ENCODE assay signal across 8 cellular contexts in the genomic region with DNA sequence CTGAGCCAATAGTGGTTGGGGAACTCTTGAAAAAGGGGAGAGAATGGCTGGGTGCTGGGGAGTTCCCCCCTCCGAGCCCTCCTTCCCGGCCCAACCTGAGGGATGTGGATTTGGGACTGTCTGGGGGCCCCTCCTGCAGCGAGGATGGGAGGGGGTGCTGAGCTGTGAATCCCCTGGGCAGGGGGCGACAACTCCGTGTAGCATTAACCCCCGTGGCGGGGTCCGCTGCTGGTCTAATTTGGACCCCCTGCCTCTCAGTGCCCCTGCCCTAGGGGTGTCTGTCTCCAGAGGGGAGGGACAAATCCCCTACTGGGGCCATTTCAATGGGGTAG. TPM values are rescaled to one million over a fixed set of nuclear protein-coding genes. Genes with fewer than 3 reads are reported as not detected.
DNase-seq lines count a peak whose midpoint lies in the region; ATAC-seq and TF ChIP-seq lines count a peak whose summit lies in the region.

No MANE protein-coding gene starts in this region.

- peak overlapping the region; percentile 83 for H3K27ac Mint-ChIP-seq in activated T-cell treated with anti-CD3 and anti-CD28 coated beads, Interleukin-2, amount 50 U/mL, for 72 hours
- H3K27ac Mint-ChIP-seq in activated naive CD8-positive, alpha-beta T cell treated with anti-CD3 and anti-CD28 coated beads for 36 hours: peak overlapping the region; percentile 62

- peaks cover 56% of the 10 kb centered on the region for H3K4me1 Mint-ChIP-seq in activated T-cell treated with anti-CD3 and anti-CD28 coated beads, Interleukin-2, amount 50 U/mL, for 72 hours (ENCODE audit: low read depth)
- H3K4me1 Mint-ChIP-seq in activated naive CD8-positive, alpha-beta T cell treated with anti-CD3 and anti-CD28 coated beads for 36 hours: peaks cover 46% of the 10 kb centered on the region

- no peak overlapping the region for H2AK5ac ChIP-seq in mesenchymal stem cell (ENCODE audit: low read length, severe bottlenecking)

- H3K9ac ChIP-seq in mesenchymal stem cell (ENCODE audit: low read length): peak overlapping the region; percentile 81

- no peak for TF ChIP-seq CTCF in thyroid gland (IDR thresholded peaks at IDR 0.05)

- H3K36me3 ChIP-seq in mesenchymal stem cell (ENCODE audit: control insufficient read depth in 1 of 2, insufficient read depth in 2 of 2, low read depth in 1 of 2, low read length in 2 of 2) (peaks cover 43 to 63% of the 10 kb centered on the region in 2 experiments), thyroid gland (peaks cover 40 to 53% of the 10 kb centered on the region in 2 donors)

- H2BK5ac ChIP-seq in mesenchymal stem cell (ENCODE audit: low read depth, low read length, poor library complexity, severe bottlenecking): no peak overlapping the region

- no peak overlapping the region for H2AFZ ChIP-seq in mesenchymal stem cell (ENCODE audit: low read depth, low read length)

- H3K4ac ChIP-seq in mesenchymal stem cell (ENCODE audit: low read depth in 1 of 2, low read length in 2 of 2): no peak overlapping the region

- H3K14ac ChIP-seq in mesenchymal stem cell (ENCODE audit: low read length in 2 of 2): no peak overlapping the region

- H3K4me1 ChIP-seq in mesenchymal stem cell (ENCODE audit: control insufficient read depth, insufficient read depth, low read depth, low read length): peaks cover 86% of the 10 kb centered on the region
- H3K4me1 ChIP-seq in thyroid gland: peaks cover 38 to 85% of the 10 kb centered on the region in 2 donors

- H2BK120ac ChIP-seq in mesenchymal stem cell (ENCODE audit: low read depth, low read length): peak overlapping the region; percentile 52

- peak overlapping the region; percentile 93 to 95 for H3K4me3 Mint-ChIP-seq in activated T-cell treated with anti-CD3 and anti-CD28 coated beads, Interleukin-2, amount 50 U/mL, for 72 hours
- peak overlapping the region; percentile 34 for H3K4me3 Mint-ChIP-seq in activated naive CD8-positive, alpha-beta T cell treated with anti-CD3 and anti-CD28 coated beads for 36 hours

- H3K9me3 ChIP-seq in mesenchymal stem cell (ENCODE audit: control insufficient read depth, low read length) (no peaks in the 10 kb centered on the region), thyroid gland (no peaks in the 10 kb centered on the region)

- no peak overlapping the region for H3K18ac ChIP-seq in mesenchymal stem cell (ENCODE audit: low read depth in 1 of 2, low read length in 2 of 2)

- H3K4me2 ChIP-seq in mesenchymal stem cell (ENCODE audit: low read length, poor library complexity, severe bottlenecking): no peak overlapping the region

- H2BK12ac ChIP-seq in mesenchymal stem cell (ENCODE audit: low read length in 2 of 2): no peak overlapping the region

- H3K23ac ChIP-seq in mesenchymal stem cell (ENCODE audit: low read length in 2 of 2): peak overlapping the region in 1 of 2 experiments; percentile 19

- H3K27me3 Mint-ChIP-seq in activated T-cell treated with anti-CD3 and anti-CD28 coated beads, Interleukin-2, amount 50 U/mL, for 72 hours (ENCODE audit: low read depth): no peaks in the 10 kb centered on the region
- no peaks in the 10 kb centered on the region for H3K27me3 Mint-ChIP-seq in activated naive CD8-positive, alpha-beta T cell treated with anti-CD3 and anti-CD28 coated beads for 36 hours

- H3K9me3 Mint-ChIP-seq in activated T-cell treated with anti-CD3 and anti-CD28 coated beads, Interleukin-2, amount 50 U/mL, for 72 hours: no peaks in the 10 kb centered on the region
- no peaks in the 10 kb centered on the region for H3K9me3 Mint-ChIP-seq in activated naive CD8-positive, alpha-beta T cell treated with anti-CD3 and anti-CD28 coated beads for 36 hours

- TF ChIP-seq POLR2A in thyroid gland (IDR thresholded peaks at IDR 0.05): no peak

- 77% methylated on average over 5 of the region's 8 CpGs for WGBS in mesenchymal stem cell
- WGBS in thyroid gland, 2 donors: 81 to 92% methylated on average over 8 of the region's 8 CpGs

- H3K36me3 Mint-ChIP-seq in activated T-cell treated with anti-CD3 and anti-CD28 coated beads, Interleukin-2, amount 50 U/mL, for 72 hours (ENCODE audit: insufficient read depth in 2 of 2): peaks cover 1 to 18% of the 10 kb centered on the region in 2 donors
- peaks cover 26% of the 10 kb centered on the region for H3K36me3 Mint-ChIP-seq in activated naive CD8-positive, alpha-beta T cell treated with anti-CD3 and anti-CD28 coated beads for 36 hours

- no peak overlapping the region for H3K4me3 ChIP-seq in mesenchymal stem cell (ENCODE audit: insufficient read depth in 1 of 2, low read depth in 1 of 2, low read length in 2 of 2)
- no peak overlapping the region for H3K4me3 ChIP-seq in thyroid gland (replicated peaks in 1 of 3)

- peak overlapping the region; percentile 57 for H3K27ac ChIP-seq in mesenchymal stem cell (ENCODE audit: low read length, poor library complexity, severe bottlenecking)
- H3K27ac ChIP-seq in thyroid gland: peak overlapping the region in 2 of 3 donors; percentile 96 to 97

- H4K8ac ChIP-seq in mesenchymal stem cell (ENCODE audit: low read length): no peak overlapping the region

- H4K91ac ChIP-seq in mesenchymal stem cell (ENCODE audit: low read length): no peak overlapping the region

- no peak overlapping the region for H2BK15ac ChIP-seq in mesenchymal stem cell (ENCODE audit: low read depth, poor library complexity, severe bottlenecking)

- DNase-seq in activated T-cell treated with anti-CD3 and anti-CD28 coated beads, Interleukin-2, amount 50 U/mL, for 72 hours: no peak
- no peak for DNase-seq in activated T-cell treated with anti-CD3 and anti-CD28 coated beads, Interleukin-2, amount 50 U/mL, for 1 hour
- DNase-seq in activated naive CD8-positive, alpha-beta T cell treated with anti-CD3 and anti-CD28 coated beads for 36 hours: no peak
- DNase-seq in mesenchymal stem cell: no peak
- no peak for DNase-seq in thyroid gland
- no peak for DNase-seq in A172 (ENCODE audit: low spot score)
- no peak for DNase-seq in ecto neural progenitor cell (ENCODE audit: low spot score)

- peaks cover 4% of the 10 kb centered on the region for H3K79me1 ChIP-seq in mesenchymal stem cell (replicated peaks; ENCODE audit: low read length, poor library complexity, severe bottlenecking)

- no peaks in the 10 kb centered on the region for H3K27me3 ChIP-seq in mesenchymal stem cell (ENCODE audit: control insufficient read depth in 1 of 2, insufficient read depth in 1 of 2, low read length in 2 of 2)
- no peaks in the 10 kb centered on the region for H3K27me3 ChIP-seq in thyroid gland

- no peak for ATAC-seq in activated T-cell treated with anti-CD3 and anti-CD28 coated beads, Interleukin-2, amount 50 U/mL, for 72 hours (replicated peaks in 1 of 2)
- ATAC-seq in GM18519 (IDR thresholded peaks at IDR 0.05; ENCODE audit: low FRiP score, unreplicated experiment): no peak

- intact Hi-C loops in thyroid gland (cut with DNase I): no loop called here

RNA-seq across cellular contexts. Expression of a gene that starts 9.7 kb away (rescaled TPM):
- total RNA-seq in activated T-cell treated with anti-CD3 and anti-CD28 coated beads, Interleukin-2, amount 50 U/mL, for 72 hours: 10 to 100 TPM; 72.3 to 75.4 TPM
- total RNA-seq in activated naive CD8-positive, alpha-beta T cell treated with anti-CD3 and anti-CD28 coated beads for 36 hours: 10 to 100 TPM; 29.3 to 29.6 TPM
- polyA plus RNA-seq in mesenchymal stem cell (2013, experiment 1 of 2): 58.6 TPM
- polyA plus RNA-seq in mesenchymal stem cell (2013, experiment 2 of 2): 58.0 TPM
- total RNA-seq in thyroid gland: 10 to 100 TPM; 16.2 to 89.2 (median 17.9) TPM
- total RNA-seq in A172 (2014; rRNA removed; shearing (Covaris generic)): 7.0 and 19.2 TPM in 2 replicates

RNA-seq across cellular contexts. Expression of a gene that starts 11.0 kb away (rescaled TPM):
- 100 to 1,000 TPM; 400 to 456 TPM for total RNA-seq in activated T-cell treated with anti-CD3 and anti-CD28 coated beads, Interleukin-2, amount 50 U/mL, for 72 hours
- total RNA-seq in activated naive CD8-positive, alpha-beta T cell treated with anti-CD3 and anti-CD28 coated beads for 36 hours: 100 to 1,000 TPM; 208 to 216 TPM
- polyA plus RNA-seq in mesenchymal stem cell (2013, experiment 1 of 2): 118 TPM
- 120 TPM for polyA plus RNA-seq in mesenchymal stem cell (2013, experiment 2 of 2)
- total RNA-seq in thyroid gland: 1,000 to 10,000 TPM in 2 of 4 donors, 100 to 1,000 TPM in 2; 679 to 1,194 (median 893) TPM
- total RNA-seq in A172 (2014; rRNA removed; shearing (Covaris generic)): 124 and 266 TPM in 2 replicates

RNA-seq across cellular contexts. Expression of a gene that starts 16.6 kb away (rescaled TPM):
- total RNA-seq in activated T-cell treated with anti-CD3 and anti-CD28 coated beads, Interleukin-2, amount 50 U/mL, for 72 hours: 100 to 1,000 TPM; 169 to 201 TPM
- 100 to 1,000 TPM; 175 to 177 TPM for total RNA-seq in activated naive CD8-positive, alpha-beta T cell treated with anti-CD3 and anti-CD28 coated beads for 36 hours
- 121 TPM for polyA plus RNA-seq in mesenchymal stem cell (2013, experiment 1 of 2)
- polyA plus RNA-seq in mesenchymal stem cell (2013, experiment 2 of 2): 127 TPM
- total RNA-seq in thyroid gland: 100 to 1,000 TPM in 1 of 4 donors, 10 to 100 TPM in 3; 39.2 to 182 (median 83.0) TPM
- 42.2 and 78.9 TPM in 2 replicates for total RNA-seq in A172 (2014; rRNA removed; shearing (Covaris generic))

RNA-seq across cellular contexts. Expression of a gene that starts 17.2 kb away (rescaled TPM):
- total RNA-seq in activated T-cell treated with anti-CD3 and anti-CD28 coated beads, Interleukin-2, amount 50 U/mL, for 72 hours: 10 to 100 TPM; 59.8 to 69.1 TPM
- total RNA-seq in activated naive CD8-positive, alpha-beta T cell treated with anti-CD3 and anti-CD28 coated beads for 36 hours: 100 to 1,000 TPM in 1 of 2 experiments, 10 to 100 TPM in 1; 99.8 to 101 TPM
- 60.2 TPM for polyA plus RNA-seq in mesenchymal stem cell (2013, experiment 1 of 2)
- 59.6 TPM for polyA plus RNA-seq in mesenchymal stem cell (2013, experiment 2 of 2)
- 100 to 1,000 TPM in 1 of 4 donors, 10 to 100 TPM in 3; 50.8 to 114 (median 64.6) TPM for total RNA-seq in thyroid gland
- total RNA-seq in A172 (2014; rRNA removed; shearing (Covaris generic)): 90.5 and 93.6 TPM in 2 replicates

RNA-seq across cellular contexts. Expression of a gene that starts 20.3 kb away (rescaled TPM):
- total RNA-seq in activated T-cell treated with anti-CD3 and anti-CD28 coated beads, Interleukin-2, amount 50 U/mL, for 72 hours: under 1 TPM; 0.38 to 0.58 TPM
- total RNA-seq in activated naive CD8-positive, alpha-beta T cell treated with anti-CD3 and anti-CD28 coated beads for 36 hours: under 1 TPM; 0.33 to 0.46 TPM
- 8.1 TPM for polyA plus RNA-seq in mesenchymal stem cell (2013, experiment 1 of 2)
- polyA plus RNA-seq in mesenchymal stem cell (2013, experiment 2 of 2): 8.0 TPM
- total RNA-seq in thyroid gland: 1 to 10 TPM in 3 of 4 donors, under 1 TPM in 1; 0.73 to 3.2 (median 1.5) TPM
- 0.93 and 0.95 TPM in 2 replicates for total RNA-seq in A172 (2014; rRNA removed; shearing (Covaris generic))
